9 cellular contexts compared by ENCODE assay signal in genomic region chr17:77535892-77536291, GRCh38.
"Had no signal": no experiment of that assay in that cellular context is flagged by ENCODE, and none has a peak within 500 bp of the region (broad histone marks: within the 10 kb centered on the region; RNA-seq: fewer than 3 reads in every experiment).

No MANE protein-coding gene starts in this region.

- H3K4me3 ChIP-seq: breast epithelium, esophagus muscularis mucosa, pancreas, thyroid gland, vagina had no signal

- H3K36me3 ChIP-seq: breast epithelium, esophagus muscularis mucosa, pancreas, thyroid gland, vagina had no signal

- H3K9me3 ChIP-seq: breast epithelium, esophagus muscularis mucosa, pancreas, thyroid gland, vagina had no signal

- H3K27me3 ChIP-seq: breast epithelium, thyroid gland, vagina had no signal

- H3K4me1 ChIP-seq: breast epithelium, esophagus muscularis mucosa, foreskin keratinocyte, pancreas, thyroid gland, vagina had no signal

- H3K27ac ChIP-seq: breast epithelium, esophagus muscularis mucosa, foreskin keratinocyte, pancreas, thyroid gland, vagina had no signal

- DNase-seq: activated CD4-positive, CD25-positive, alpha-beta regulatory T cell treated with anti-CD3 and anti-CD28 coated beads, Interleukin-2, amount 50 U/mL, for 72 hours; foreskin keratinocyte; naive B cell; stimulated activated CD4-positive, alpha-beta T cell treated with anti-CD3 and anti-CD28 coated beads, Interleukin-4, amount 100 ng/mL, for 4 hours; thyroid gland had no signal
